Comparison of ENCODE assay signal across 8 cellular contexts in genomic region chr7:12674861-12675260, GRCh38. TPM values are rescaled to one million over a fixed set of nuclear protein-coding genes. Genes with fewer than 3 reads are reported as not detected.
A peak's percentile ranks its signal among the peaks of the same experiment; 100 is the strongest.
DNase-seq lines count a peak whose midpoint lies in the region; ATAC-seq and TF ChIP-seq lines count a peak whose summit lies in the region.

No MANE protein-coding gene starts in this region.

- no peak overlapping the region for H3K4me3 Mint-ChIP-seq in T-helper 2 cell treated with Interferon-gamma antibody and Interleukin-4, amounts not matched to agents 5 μg/mL and 100 μg/mL, for 36 hours

- H3K36me3 Mint-ChIP-seq in T-helper 2 cell treated with Interferon-gamma antibody and Interleukin-4, amounts not matched to agents 5 μg/mL and 100 μg/mL, for 36 hours (ENCODE audit: low read depth): no peaks in the 10 kb centered on the region

- DNase-seq in AG09309 (ENCODE audit: low read depth): no peak
- peak; percentile 23 for DNase-seq in T-helper 2 cell treated with Interferon-gamma antibody and Interleukin-4, amounts not matched to agents 5 μg/mL and 100 μg/mL, for 36 hours (ENCODE audit: low spot score)
- DNase-seq in fibroblast of the aortic adventitia (ENCODE audit: low read depth): peak; percentile 42
- peak; percentile 11 for DNase-seq in stimulated activated CD8-positive, alpha-beta memory T cell treated with anti-CD3 and anti-CD28 coated beads, Interleukin-12 subunit alpha, Interleukin-12 subunit beta, amount 100 ng/mL, for 1 hour (ENCODE audit: low read depth)
- DNase-seq in GM19238 (ENCODE audit: insufficient read length, low spot score): no peak

- no peaks in the 10 kb centered on the region for H3K9me3 Mint-ChIP-seq in T-helper 2 cell treated with Interferon-gamma antibody and Interleukin-4, amounts not matched to agents 5 μg/mL and 100 μg/mL, for 36 hours

- peaks cover 6% of the 10 kb centered on the region for H3K4me1 Mint-ChIP-seq in T-helper 2 cell treated with Interferon-gamma antibody and Interleukin-4, amounts not matched to agents 5 μg/mL and 100 μg/mL, for 36 hours (ENCODE audit: low read depth)

- TF ChIP-seq CTCF in AG09309 (IDR thresholded peaks at IDR 0.05; ENCODE audit: control insufficient read depth, insufficient read depth, low read depth, low read length, missing control alignments): peak; percentile 42
- TF ChIP-seq CTCF in GM12874 (IDR thresholded peaks at IDR 0.05; ENCODE audit: insufficient read depth, low read depth, low read length): peak; percentile 59
- peak; percentile 38 for TF ChIP-seq CTCF in fibroblast of the aortic adventitia (IDR thresholded peaks at IDR 0.05; ENCODE audit: insufficient read depth, low read length)

- H3K4me3 ChIP-seq in AG09309 (ENCODE audit: control insufficient read depth, low read depth, low read length): no peak overlapping the region
- H3K4me3 ChIP-seq in fibroblast of the aortic adventitia (ENCODE audit: low read depth, low read length): no peak overlapping the region

- H3K27ac Mint-ChIP-seq in T-helper 2 cell treated with Interferon-gamma antibody and Interleukin-4, amounts not matched to agents 5 μg/mL and 100 μg/mL, for 36 hours: no peak overlapping the region

- ATAC-seq in HG03558 (IDR thresholded peaks at IDR 0.05; ENCODE audit: extremely low read depth, unreplicated experiment) (peak; percentile 72), HG03025 (IDR thresholded peaks at IDR 0.05; ENCODE audit: low FRiP score, unreplicated experiment) (no peak)

- H3K27me3 Mint-ChIP-seq in T-helper 2 cell treated with Interferon-gamma antibody and Interleukin-4, amounts not matched to agents 5 μg/mL and 100 μg/mL, for 36 hours (ENCODE audit: low read depth): peaks cover 2% of the 10 kb centered on the region

RNA-seq across cellular contexts. Expression of gene ARL4A, which starts 12.6 kb away (rescaled TPM):
- 13.2 and 25.8 TPM in 2 replicates for total RNA-seq in fibroblast of the aortic adventitia (ENCODE audit: low replicate concordance)

Comparison
In these comparisons a context has a peak if more than half of its experiments do, and no peak if none do; other contexts are left out.
1. DNase-seq: peak in T-helper 2 cell treated with Interferon-gamma antibody and Interleukin-4, amounts not matched to agents 5 μg/mL and 100 μg/mL, for 36 hours (single experiment), fibroblast of the aortic adventitia (single experiment) and stimulated activated CD8-positive, alpha-beta memory T cell treated with anti-CD3 and anti-CD28 coated beads, Interleukin-12 subunit alpha, Interleukin-12 subunit beta, amount 100 ng/mL, for 1 hour (single experiment); none in AG09309 (single experiment) and GM19238 (single experiment).
2. Peak in every context shown above with its lines, with median percentiles within 50 percentile points of each other: CTCF ChIP-seq.